23 cellular contexts compared by ENCODE assay signal in the genomic region with DNA sequence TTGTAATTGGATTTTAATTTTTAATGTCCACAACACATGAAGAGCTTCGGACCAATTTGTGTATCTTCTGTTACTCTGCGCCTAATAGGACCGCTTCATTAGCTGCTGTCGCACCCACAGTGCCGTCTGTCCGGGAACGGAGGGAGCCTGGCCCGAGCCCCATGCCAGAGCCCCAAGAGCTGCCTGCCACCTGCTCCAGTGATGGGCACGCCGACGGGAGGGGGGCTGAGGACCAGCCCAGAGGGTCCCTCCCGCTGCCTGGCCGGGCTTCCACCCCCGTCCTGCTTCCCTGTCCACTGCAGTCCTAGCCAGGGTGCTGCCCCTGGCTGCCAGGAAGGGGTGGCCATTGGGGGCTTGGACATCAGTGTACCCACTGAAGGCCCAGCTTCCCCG.
"Had no signal": no experiment of that assay in that cellular context is flagged by ENCODE, and none has a peak within 500 bp of the region (broad histone marks: within the 10 kb centered on the region; RNA-seq: fewer than 3 reads in every experiment).

No MANE protein-coding gene starts in this region.

- DNase-seq: activated B cell treated with CpG ODN at 0.5 μM for 24 hours; activated CD4-positive, alpha-beta T cell treated with anti-CD3 and anti-CD28 coated beads for 36 hours; activated CD4-positive, alpha-beta T cell treated with anti-CD3 and anti-CD28 coated beads, Interleukin-2, amount 50 U/mL, for 4 hours; activated CD8-positive, alpha-beta memory T cell treated with anti-CD3 and anti-CD28 coated beads, Interleukin-2, amount 50 U/mL, for 48 hours; activated naive CD4-positive, alpha-beta T cell treated with Interleukin-2 at 50 U/mL for 16 hours; activated naive CD8-positive, alpha-beta T cell treated with anti-CD3 and anti-CD28 coated beads for 36 hours; activated T-cell treated with anti-CD3 and anti-CD28 coated beads, Interleukin-2, amount 50 U/mL, for 4 hours; effector CD8-positive, alpha-beta T cell; foreskin keratinocyte; left lung; naive thymus-derived CD8-positive, alpha-beta T cell; ovary; stimulated activated CD4-positive, alpha-beta T cell treated with anti-CD3 and anti-CD28 coated beads, Interleukin-1b, Interleukin-23, amount 100 ng/mL, for 48 hours; stimulated activated naive CD8-positive, alpha-beta T cell treated with anti-CD3 and anti-CD28 coated beads, Interleukin-15, amount 100 ng/mL, for 72 hours; T-helper 9 cell; testis; trophoblast cell had no signal

- H3K4me3 ChIP-seq: left lung, lung, ovary, prostate gland, skin epidermis, testis, vagina had no signal

- H3K9me3 Mint-ChIP-seq: activated B cell treated with CpG ODN at 0.5 μM for 24 hours; activated naive CD8-positive, alpha-beta T cell treated with anti-CD3 and anti-CD28 coated beads for 36 hours; activated T-cell treated with anti-CD3 and anti-CD28 coated beads, Interleukin-2, amount 50 U/mL, for 4 hours; naive thymus-derived CD8-positive, alpha-beta T cell; stimulated activated effector memory CD8-positive, alpha-beta T cell treated with anti-CD3 and anti-CD28 coated beads, Interleukin-12 subunit alpha, Interleukin-12 subunit beta, amount 100 ng/mL, for 72 hours; stimulated activated naive CD8-positive, alpha-beta T cell treated with anti-CD3 and anti-CD28 coated beads, Interleukin-15, amount 100 ng/mL, for 72 hours had no signal

- H3K36me3 ChIP-seq: left lung, neutrophil, ovary, prostate gland, vagina had no signal

- H3K27ac ChIP-seq: foreskin keratinocyte, left lung, neutrophil, ovary, prostate gland, skin epidermis, testis, vagina had no signal

- H3K27ac Mint-ChIP-seq: activated B cell treated with CpG ODN at 0.5 μM for 24 hours; activated CD4-positive, alpha-beta T cell treated with anti-CD3 and anti-CD28 coated beads for 36 hours; activated naive CD8-positive, alpha-beta T cell treated with anti-CD3 and anti-CD28 coated beads for 36 hours; stimulated activated effector memory CD8-positive, alpha-beta T cell treated with anti-CD3 and anti-CD28 coated beads, Interleukin-12 subunit alpha, Interleukin-12 subunit beta, amount 100 ng/mL, for 72 hours; stimulated activated naive CD8-positive, alpha-beta T cell treated with anti-CD3 and anti-CD28 coated beads, Interleukin-15, amount 100 ng/mL, for 72 hours had no signal

- H3K4me1 Mint-ChIP-seq: activated B cell treated with CpG ODN at 0.5 μM for 24 hours; activated CD4-positive, alpha-beta T cell treated with anti-CD3 and anti-CD28 coated beads for 36 hours had no signal

- H3K9me3 ChIP-seq: left lung, neutrophil, ovary, prostate gland, testis, vagina had no signal

- ATAC-seq: activated CD4-positive, alpha-beta T cell treated with anti-CD3 and anti-CD28 coated beads for 36 hours; activated T-cell treated with anti-CD3 and anti-CD28 coated beads, Interleukin-2, amount 50 U/mL, for 4 hours; foreskin keratinocyte; left lung; naive thymus-derived CD8-positive, alpha-beta T cell; stimulated activated effector memory CD8-positive, alpha-beta T cell treated with anti-CD3 and anti-CD28 coated beads, Interleukin-12 subunit alpha, Interleukin-12 subunit beta, amount 100 ng/mL, for 72 hours; stimulated activated naive CD8-positive, alpha-beta T cell treated with anti-CD3 and anti-CD28 coated beads, Interleukin-15, amount 100 ng/mL, for 72 hours had no signal

- H3K4me3 Mint-ChIP-seq: activated B cell treated with CpG ODN at 0.5 μM for 24 hours; activated CD4-positive, alpha-beta T cell treated with anti-CD3 and anti-CD28 coated beads for 36 hours; activated naive CD8-positive, alpha-beta T cell treated with anti-CD3 and anti-CD28 coated beads for 36 hours; activated T-cell treated with anti-CD3 and anti-CD28 coated beads, Interleukin-2, amount 50 U/mL, for 4 hours; stimulated activated effector memory CD8-positive, alpha-beta T cell treated with anti-CD3 and anti-CD28 coated beads, Interleukin-12 subunit alpha, Interleukin-12 subunit beta, amount 100 ng/mL, for 72 hours; stimulated activated naive CD8-positive, alpha-beta T cell treated with anti-CD3 and anti-CD28 coated beads, Interleukin-15, amount 100 ng/mL, for 72 hours had no signal

- H3K36me3 Mint-ChIP-seq: activated naive CD8-positive, alpha-beta T cell treated with anti-CD3 and anti-CD28 coated beads for 36 hours; stimulated activated effector memory CD8-positive, alpha-beta T cell treated with anti-CD3 and anti-CD28 coated beads, Interleukin-12 subunit alpha, Interleukin-12 subunit beta, amount 100 ng/mL, for 72 hours had no signal

- H3K27me3 ChIP-seq: foreskin keratinocyte, ovary, testis, vagina had no signal

- H3K4me1 ChIP-seq: left lung, prostate gland had no signal
